In the genomic region with DNA sequence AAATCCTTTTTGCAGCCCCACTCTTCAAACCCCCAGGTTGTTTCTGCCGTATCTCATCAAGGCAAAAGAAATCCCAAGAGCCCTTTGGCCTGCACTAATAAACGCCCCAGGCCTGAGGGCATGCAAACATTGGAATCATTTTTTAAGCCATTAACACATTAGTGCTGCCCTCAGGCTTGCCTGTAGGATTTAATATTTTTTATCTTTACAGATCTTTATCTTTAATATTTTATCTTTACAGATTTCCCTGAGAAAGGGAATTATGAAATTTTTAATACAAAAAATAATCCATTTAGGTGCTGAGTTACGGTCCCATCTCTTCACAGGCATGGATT, we compare ENCODE assay signal across 1 cellular context.
A peak's percentile ranks its signal among the peaks of the same experiment; 100 is the strongest.
TF ChIP-seq lines count a peak whose summit lies in the region.

No MANE protein-coding gene starts in this region.

TF ChIP-seq in HepG2, 621 proteins besides CTCF, POLR2A, EP300 and RAD21:
- peak; percentile 0; the same call in 1 of the 2 replicates for TF ChIP-seq POLR2G (IDR thresholded peaks at IDR 0.05; ENCODE audit: low read depth, low read length)
- TF ChIP-seq RBM22 (optimal IDR thresholded peaks at IDR 0.05; ENCODE audit: low read length) = no peak
